32 cellular contexts compared by ENCODE assay signal in the genomic region with DNA sequence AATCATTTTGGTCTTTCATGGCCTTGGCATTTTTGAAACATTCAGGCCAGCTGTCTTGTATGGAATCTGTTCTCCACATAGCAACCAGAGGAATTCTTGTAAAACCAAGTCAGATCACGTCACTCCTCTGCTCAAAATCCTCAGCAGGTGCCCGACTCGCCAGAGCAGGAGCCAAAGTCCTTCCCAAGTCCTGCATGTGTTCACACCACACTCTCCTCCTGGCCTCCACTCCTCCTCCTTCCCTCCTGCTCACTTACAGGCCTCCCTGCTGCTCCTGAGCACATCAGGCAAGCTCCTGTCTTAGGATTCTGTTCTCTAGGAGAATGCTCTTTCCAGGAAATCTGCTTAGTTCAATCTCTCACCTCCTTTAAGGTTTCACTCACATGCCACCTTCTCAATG. TPM values are rescaled to one million over a fixed set of nuclear protein-coding genes. Genes with fewer than 3 reads are reported as not detected.
DNase-seq lines count a peak whose midpoint lies in the region; ATAC-seq, FAIRE-seq and TF ChIP-seq lines count a peak whose summit lies in the region.
"Had no signal": no experiment of that assay in that cellular context is flagged by ENCODE, and none has a peak within 500 bp of the region (broad histone marks: within the 10 kb centered on the region; RNA-seq: fewer than 3 reads in every experiment).

No MANE protein-coding gene starts in this region.

- H3K9me3 Mint-ChIP-seq in nephron (no peaks in the 10 kb centered on the region), chondrocyte (ENCODE audit: low read depth) (no peaks in the 10 kb centered on the region)
- H3K9me3 Mint-ChIP-seq: activated B cell treated with CpG ODN at 0.5 μM for 24 hours; activated CD4-positive, alpha-beta T cell treated with anti-CD3 and anti-CD28 coated beads, Interleukin-2, amount 10 ng/mL, durations not matched to agents 7 days and 5 days; activated naive CD8-positive, alpha-beta T cell treated with anti-CD3 and anti-CD28 coated beads, Interleukin-2, amount 10 ng/mL, durations not matched to agents 7 days and 5 days; immature natural killer cell; stimulated activated effector memory CD8-positive, alpha-beta T cell treated with anti-CD3 and anti-CD28 coated beads, Interleukin-12 subunit alpha, Interleukin-12 subunit beta, amount 100 ng/mL, for 72 hours had no signal

- no peak overlapping the region for H3K4ac ChIP-seq in IMR-90 (ENCODE audit: low read depth, low read length)

- H3K36me3 Mint-ChIP-seq in nephron (ENCODE audit: low read depth): no peaks in the 10 kb centered on the region
- no peaks in the 10 kb centered on the region for H3K36me3 Mint-ChIP-seq in chondrocyte (ENCODE audit: low read depth)
- H3K36me3 Mint-ChIP-seq: activated naive CD8-positive, alpha-beta T cell treated with anti-CD3 and anti-CD28 coated beads, Interleukin-2, amount 10 ng/mL, durations not matched to agents 7 days and 5 days; immature natural killer cell; stimulated activated effector memory CD8-positive, alpha-beta T cell treated with anti-CD3 and anti-CD28 coated beads, Interleukin-12 subunit alpha, Interleukin-12 subunit beta, amount 100 ng/mL, for 72 hours had no signal

- peak overlapping the region; percentile 39 to 55 (median 51) for H3K27ac Mint-ChIP-seq in nephron
- H3K27ac Mint-ChIP-seq in chondrocyte (ENCODE audit: unreplicated experiment): no peak overlapping the region
- H3K27ac Mint-ChIP-seq: activated B cell treated with CpG ODN at 0.5 μM for 24 hours; activated CD4-positive, alpha-beta T cell treated with anti-CD3 and anti-CD28 coated beads, Interleukin-2, amount 10 ng/mL, durations not matched to agents 7 days and 5 days; activated naive CD8-positive, alpha-beta T cell treated with anti-CD3 and anti-CD28 coated beads, Interleukin-2, amount 10 ng/mL, durations not matched to agents 7 days and 5 days; immature natural killer cell; stimulated activated effector memory CD8-positive, alpha-beta T cell treated with anti-CD3 and anti-CD28 coated beads, Interleukin-12 subunit alpha, Interleukin-12 subunit beta, amount 100 ng/mL, for 72 hours had no signal

- DNase-seq in IMR-90 (no peak), astrocyte of the spinal cord (ENCODE audit: low read depth, low spot score) (peak; percentile 33), chondrocyte (ENCODE audit: low spot score) (no peak), HTR-8/SVneo (ENCODE audit: insufficient read length, low spot score) (no peak)
- no peak for DNase-seq in stimulated activated CD4-positive, alpha-beta T cell treated with anti-CD3 and anti-CD28 coated beads, Interleukin-2, amount 100 ng/mL, for 48 hours
- DNase-seq: activated B cell treated with CpG ODN at 0.5 μM for 24 hours; activated CD4-positive, alpha-beta T cell treated with anti-CD3 and anti-CD28 coated beads, Interleukin-2, amount 10 ng/mL, durations not matched to agents 7 days and 5 days; activated effector memory CD4-positive, alpha-beta T cell treated with anti-CD3 and anti-CD28 coated beads, Interleukin-2, amount 50 U/mL, for 16 hours; activated naive CD8-positive, alpha-beta T cell treated with anti-CD3 and anti-CD28 coated beads, Interleukin-2, amount 10 ng/mL, durations not matched to agents 7 days and 5 days; activated T-cell treated with anti-CD3 and anti-CD28 coated beads, Interleukin-2, amount 50 U/mL, for 1 hour; body of pancreas; DMS79; immature natural killer cell; Kasumi-1; left cardiac atrium; mammary epithelial cell; NCI-H146; NCI-H2107; NCI-H345; NCI-H69; PC-3; right cardiac atrium; SK-N-SH had no signal

- intact Hi-C loops in IMR-90 (cut with micrococcal nuclease): no loop called here

- no peak overlapping the region for H3K23ac ChIP-seq in IMR-90 (ENCODE audit: low read depth, low read length)

- in situ Hi-C loops in IMR-90 (cut with MboI; ENCODE audit: low sequenced_read_pairs): no loop called here
- in situ Hi-C loops in astrocyte of the spinal cord (cut with HindIII; ENCODE audit: low sequenced_read_pairs): no loop called here

- no peak overlapping the region for H2BK15ac ChIP-seq in IMR-90 (ENCODE audit: low read depth, low read length)

- dilution Hi-C loops in IMR-90 (cut with HindIII; ENCODE audit: low sequenced_read_pairs, unreplicated experiment): no loop called here

- no peak overlapping the region for H2BK5ac ChIP-seq in IMR-90 (ENCODE audit: low read depth, low read length, poor library complexity, severe bottlenecking)

- no peak overlapping the region for H3K27ac ChIP-seq in IMR-90 (ENCODE audit: insufficient read depth, low read length)
- H3K27ac ChIP-seq: C4-2B, HL-60, tibial nerve had no signal

- H3K56ac ChIP-seq in IMR-90 (ENCODE audit: extremely low read depth, insufficient read depth, low read length): no peak overlapping the region

- no peaks in the 10 kb centered on the region for H3K79me1 ChIP-seq in IMR-90 (ENCODE audit: low read depth in 1 of 2, low read length in 2 of 2)

- no peak overlapping the region for H4K8ac ChIP-seq in IMR-90 (ENCODE audit: low read depth in 2 of 2, low read length in 2 of 2)

- no peak overlapping the region for H2AK5ac ChIP-seq in IMR-90 (ENCODE audit: low read depth, low read length)

- TF ChIP-seq POLR2A in IMR-90 (IDR thresholded peaks at IDR 0.05; ENCODE audit: low read depth, low read length): no peak

- ATAC-seq in IMR-90 (ENCODE audit: low read depth) (no peak), HG03439 (IDR thresholded peaks at IDR 0.05; ENCODE audit: unreplicated experiment) (no peak)
- ATAC-seq: body of pancreas; left cardiac atrium; PC-3; right cardiac atrium; stimulated activated effector memory CD8-positive, alpha-beta T cell treated with anti-CD3 and anti-CD28 coated beads, Interleukin-12 subunit alpha, Interleukin-12 subunit beta, amount 100 ng/mL, for 72 hours had no signal

- no peak overlapping the region for H4K91ac ChIP-seq in IMR-90 (ENCODE audit: insufficient read depth, low read depth, low read length)

- no peak overlapping the region for H3K4me2 ChIP-seq in IMR-90 (ENCODE audit: low read depth, low read length)
- H3K4me2 ChIP-seq: SK-N-SH had no signal

- no peak for TF ChIP-seq RAD21 in IMR-90 (IDR thresholded peaks at IDR 0.05; ENCODE audit: low read length)

- no peak overlapping the region for H3K9ac ChIP-seq in IMR-90 (ENCODE audit: low read depth, low read length)
- H3K9ac ChIP-seq: SK-N-SH had no signal

- H2AFZ ChIP-seq in IMR-90 (replicated peaks; ENCODE audit: low read length, poor library complexity): peak overlapping the region; percentile 18

- no peak overlapping the region for H3K18ac ChIP-seq in IMR-90 (ENCODE audit: low read depth, low read length)

- POLR2A ChIA-PET in IMR-90 (lab: Charles Lee; ENCODE audit: unreplicated experiment): no interaction called here

- peaks cover 3% of the 10 kb centered on the region; the same call in 1 of the 2 replicates for H3K9me1 ChIP-seq in IMR-90 (ENCODE audit: insufficient read depth, low read length)

- no peak overlapping the region for H4K5ac ChIP-seq in IMR-90 (ENCODE audit: low read depth, low read length)

- no peak overlapping the region for H3K14ac ChIP-seq in IMR-90 (replicated peaks; ENCODE audit: low read depth, low read length)

- CTCF ChIA-PET in IMR-90 (lab: Yijun Ruan, JAX): no interaction called here

- no peak overlapping the region for H2BK20ac ChIP-seq in IMR-90 (ENCODE audit: low read depth, low read length)

- H4K20me1 ChIP-seq in IMR-90 (ENCODE audit: insufficient read depth, low read length): no peaks in the 10 kb centered on the region

- BruUV-seq in IMR-90 (replicated peaks; lab: Mats Ljungman, UMichigan): no TSS peak

- H3K27me3 Mint-ChIP-seq in nephron (ENCODE audit: low read depth): no peaks in the 10 kb centered on the region
- no peaks in the 10 kb centered on the region for H3K27me3 Mint-ChIP-seq in chondrocyte (ENCODE audit: low read depth)
- H3K27me3 Mint-ChIP-seq: activated B cell treated with CpG ODN at 0.5 μM for 24 hours; activated CD4-positive, alpha-beta T cell treated with anti-CD3 and anti-CD28 coated beads, Interleukin-2, amount 10 ng/mL, durations not matched to agents 7 days and 5 days had no signal

- H2AK9ac ChIP-seq in IMR-90 (replicated peaks; ENCODE audit: low read depth, low read length, poor library complexity): no peak overlapping the region

- 70% methylated on average over 3 of the region's 3 CpGs; no CpG with 5 or more reads in 1 of the 2 experiments for WGBS in IMR-90 (ENCODE audit: extremely low coverage in 2 of 2, insufficient read length in 1 of 2), 2 experiments

- H3K4me3 ChIP-seq in IMR-90 (ENCODE audit: insufficient read depth, low read depth, low read length): no peak overlapping the region
- H3K4me3 ChIP-seq in astrocyte of the spinal cord (ENCODE audit: low read depth, low read length): no peak overlapping the region
- H3K4me3 ChIP-seq: body of pancreas, tibial nerve had no signal

- peaks cover 19% of the 10 kb centered on the region for H3K4me1 Mint-ChIP-seq in nephron
- no peaks in the 10 kb centered on the region for H3K4me1 Mint-ChIP-seq in chondrocyte (ENCODE audit: low read depth)
- H3K4me1 Mint-ChIP-seq: activated B cell treated with CpG ODN at 0.5 μM for 24 hours; activated CD4-positive, alpha-beta T cell treated with anti-CD3 and anti-CD28 coated beads, Interleukin-2, amount 10 ng/mL, durations not matched to agents 7 days and 5 days; immature natural killer cell; stimulated activated effector memory CD8-positive, alpha-beta T cell treated with anti-CD3 and anti-CD28 coated beads, Interleukin-12 subunit alpha, Interleukin-12 subunit beta, amount 100 ng/mL, for 72 hours had no signal

- no peak for FAIRE-seq in HTR-8/SVneo (lab: Jason Lieb, UNC)
- FAIRE-seq: endothelial cell of umbilical vein, H54 had no signal

- H3K4me3 Mint-ChIP-seq in nephron (no peak overlapping the region), chondrocyte (ENCODE audit: unreplicated experiment) (no peak overlapping the region)
- H3K4me3 Mint-ChIP-seq: activated B cell treated with CpG ODN at 0.5 μM for 24 hours; activated CD4-positive, alpha-beta T cell treated with anti-CD3 and anti-CD28 coated beads, Interleukin-2, amount 10 ng/mL, durations not matched to agents 7 days and 5 days; activated naive CD8-positive, alpha-beta T cell treated with anti-CD3 and anti-CD28 coated beads, Interleukin-2, amount 10 ng/mL, durations not matched to agents 7 days and 5 days; immature natural killer cell; stimulated activated effector memory CD8-positive, alpha-beta T cell treated with anti-CD3 and anti-CD28 coated beads, Interleukin-12 subunit alpha, Interleukin-12 subunit beta, amount 100 ng/mL, for 72 hours had no signal

- no peaks in the 10 kb centered on the region for H3K27me3 ChIP-seq in IMR-90 (ENCODE audit: control insufficient read depth, insufficient read depth, low read length)
- H3K27me3 ChIP-seq: body of pancreas, tibial nerve had no signal

- no peaks in the 10 kb centered on the region for H3K9me3 ChIP-seq in IMR-90 (ENCODE audit: control insufficient read depth, insufficient read depth, low read length)
- H3K9me3 ChIP-seq: body of pancreas, SK-N-SH, tibial nerve had no signal

- TF ChIP-seq CTCF in IMR-90 (conservative IDR thresholded peaks at IDR 0.05; ENCODE audit: low read depth, low read length) (no peak), astrocyte of the spinal cord (IDR thresholded peaks at IDR 0.05; ENCODE audit: low read depth, low read length) (no peak), nephron (IDR thresholded peaks at IDR 0.05; ENCODE audit: unreplicated experiment in 3 of 3) (no peak), chondrocyte (IDR thresholded peaks at IDR 0.05) (no peak)

- no peaks in the 10 kb centered on the region for H3K4me1 ChIP-seq in IMR-90 (ENCODE audit: control insufficient read depth, insufficient read depth, low read length)

- no peak overlapping the region for H2BK120ac ChIP-seq in IMR-90 (ENCODE audit: low read depth, low read length)

- H3K36me3 ChIP-seq in IMR-90 (ENCODE audit: control insufficient read depth, insufficient read depth, low read length): no peaks in the 10 kb centered on the region
- H3K36me3 ChIP-seq: tibial nerve had no signal

RNA-seq across cellular contexts. Expression of a gene that starts 6.9 kb away (rescaled TPM):
- total RNA-seq in IMR-90 (2012; rRNA removed): 238 and 484 TPM in 2 replicates
- 253 TPM in 2 replicates for polyA plus RNA-seq in IMR-90 (2012; rRNA removed)
- 146 and 163 TPM in 2 replicates for polyA plus RNA-seq in IMR-90 (2012; cell fraction: cytosol; rRNA removed)
- 79.5 and 128 TPM in 2 replicates for polyA plus RNA-seq in IMR-90 (2012; cell fraction: nucleus; rRNA removed; ENCODE audit: low replicate concordance)
- 100 to 139 TPM (median 108 TPM) in 3 replicates for total RNA-seq in chondrocyte

RNA-seq across cellular contexts. Expression of a gene that starts 15.8 kb away (rescaled TPM):
- total RNA-seq in IMR-90 (2012; rRNA removed): not detected in 2 replicates
- polyA plus RNA-seq in IMR-90 (2012; rRNA removed): 0.03 and 0.09 TPM in 2 replicates
- 0.03 and 0.08 TPM in 2 replicates for polyA plus RNA-seq in IMR-90 (2012; cell fraction: cytosol; rRNA removed)
- 0.19 and 0.51 TPM in 2 replicates for polyA plus RNA-seq in IMR-90 (2012; cell fraction: nucleus; rRNA removed; ENCODE audit: low replicate concordance)
- total RNA-seq in chondrocyte: 0.33 to 0.35 TPM (median 0.34 TPM) in 3 replicates
- total RNA-seq: body of pancreas, left cardiac atrium, PC-3 had no signal
- polyA plus RNA-seq: immature natural killer cell had no signal

RNA-seq across cellular contexts. Expression of a gene that starts 24.8 kb away (rescaled TPM):
- 29.2 and 32.4 TPM in 2 replicates for total RNA-seq in IMR-90 (2012; rRNA removed)
- polyA plus RNA-seq in IMR-90 (2012; rRNA removed): 144 and 164 TPM in 2 replicates
- 96.1 and 190 TPM in 2 replicates for polyA plus RNA-seq in IMR-90 (2012; cell fraction: cytosol; rRNA removed)
- polyA plus RNA-seq in IMR-90 (2012; cell fraction: nucleus; rRNA removed; ENCODE audit: low replicate concordance): 451 and 1,131 TPM in 2 replicates
- total RNA-seq in chondrocyte: 113 to 124 TPM (median 120 TPM) in 3 replicates

RNA-seq across cellular contexts. Expression of a gene that starts 54.8 kb away (rescaled TPM):
- total RNA-seq in IMR-90 (2012; rRNA removed) (not detected in 2 replicates), chondrocyte (not detected in 3 replicates)
- not detected in 2 replicates for polyA plus RNA-seq in IMR-90 (2012; rRNA removed)
- polyA plus RNA-seq in IMR-90 (2012; cell fraction: cytosol; rRNA removed): 0.03 TPM in 1 of 2 replicates, not detected in the other
- polyA plus RNA-seq in IMR-90 (2012; cell fraction: nucleus; rRNA removed; ENCODE audit: low replicate concordance): not detected in 2 replicates
- total RNA-seq: activated CD4-positive, alpha-beta T cell treated with anti-CD3 and anti-CD28 coated beads, Interleukin-2, amount 10 ng/mL, durations not matched to agents 7 days and 5 days; endothelial cell of umbilical vein; mammary epithelial cell; T-helper 1 cell treated with Interleukin-12 subunit alpha and Interleukin-12 subunit beta and Interleukin-4 antibody, amounts not matched to agents 30 ng/mL and 1 ng/mL, for 36 hours had no signal
- polyA plus RNA-seq: endothelial cell of umbilical vein, mammary epithelial cell, SK-N-SH had no signal
